ENCODE assay signal across 21 cellular contexts in genomic region chr4:180455226-180455625, GRCh38.
DNase-seq lines count a peak whose midpoint lies in the region; ATAC-seq, FAIRE-seq and TF ChIP-seq lines count a peak whose summit lies in the region.
"Had no signal": no experiment of that assay in that cellular context is flagged by ENCODE, and none has a peak within 500 bp of the region (broad histone marks: within the 10 kb centered on the region; RNA-seq: fewer than 3 reads in every experiment).

No MANE protein-coding gene starts in this region.

- no peak for ATAC-seq in HG03439 (IDR thresholded peaks at IDR 0.05; ENCODE audit: unreplicated experiment)
- ATAC-seq: effector memory CD8-positive, alpha-beta T cell; lower lobe of right lung had no signal

- 48% methylated on average over 3 of the region's 3 CpGs for WGBS in hepatocyte (ENCODE audit: low lambda C conversion rate, missing lambda C conversion rate)

- no peaks in the 10 kb centered on the region for H3K27me3 ChIP-seq in hepatocyte
- H3K27me3 ChIP-seq: adrenal gland, colonic mucosa, esophagus muscularis mucosa, sigmoid colon had no signal

- no peak overlapping the region for H3K4me3 Mint-ChIP-seq in type B pancreatic cell
- H3K4me3 Mint-ChIP-seq: activated T-cell treated with anti-CD3 and anti-CD28 coated beads, Interleukin-2, amount 50 U/mL, for 24 hours; CD14-positive monocyte; effector memory CD8-positive, alpha-beta T cell; neural crest cell; stimulated activated naive CD8-positive, alpha-beta T cell treated with anti-CD3 and anti-CD28 coated beads, Interleukin-15, Interleukin-2, amounts not matched to agents 100 ng/mL and 50 ng/mL, for 24 hours had no signal

- no peaks in the 10 kb centered on the region for H3K9me3 Mint-ChIP-seq in type B pancreatic cell
- H3K9me3 Mint-ChIP-seq: neural crest cell; stimulated activated naive CD8-positive, alpha-beta T cell treated with anti-CD3 and anti-CD28 coated beads, Interleukin-15, Interleukin-2, amounts not matched to agents 100 ng/mL and 50 ng/mL, for 24 hours had no signal

- no peaks in the 10 kb centered on the region for H4K20me1 ChIP-seq in hepatocyte (ENCODE audit: insufficient read depth, poor library complexity, severe bottlenecking)

- H3K9me3 ChIP-seq in hepatocyte (ENCODE audit: low read depth), result no peaks in the 10 kb centered on the region
- H3K9me3 ChIP-seq: adrenal gland, colonic mucosa, esophagus muscularis mucosa, lower lobe of right lung, sigmoid colon had no signal

- H3K4me2 ChIP-seq in hepatocyte, result no peak overlapping the region

- DNase-seq in NCI-H1417 (lab: John Stamatoyannopoulos, UW) (peak in 2 of 3 experiments; percentile 68 to 92), NCI-H526 (lab: John Stamatoyannopoulos, UW) (peak; percentile 79 to 88), hepatocyte (ENCODE audit: low spot score) (peak; percentile 32), type B pancreatic cell (ENCODE audit: extremely low spot score, unreplicated experiment) (no peak), anterior cingulate cortex (lab: John Stamatoyannopoulos, UW) (no peak), GM12891 (ENCODE audit: insufficient read length, low spot score) (no peak)
- DNase-seq: activated CD8-positive, alpha-beta memory T cell treated with anti-CD3 and anti-CD28 coated beads for 24 hours; activated gamma-delta T cell treated with Interleukin-2 at 50 U/mL for 16 hours; activated T-cell treated with anti-CD3 and anti-CD28 coated beads, Interleukin-2, amount 50 U/mL, for 24 hours; adrenal gland; colonic mucosa; effector memory CD8-positive, alpha-beta T cell; Karpas-422; kidney; lower lobe of right lung; sigmoid colon had no signal

- no peaks in the 10 kb centered on the region for H3K36me3 Mint-ChIP-seq in type B pancreatic cell
- H3K36me3 Mint-ChIP-seq: CD14-positive monocyte had no signal

- no peaks in the 10 kb centered on the region for H3K27me3 Mint-ChIP-seq in type B pancreatic cell
- H3K27me3 Mint-ChIP-seq: activated T-cell treated with anti-CD3 and anti-CD28 coated beads, Interleukin-2, amount 50 U/mL, for 24 hours; effector memory CD8-positive, alpha-beta T cell; stimulated activated naive CD8-positive, alpha-beta T cell treated with anti-CD3 and anti-CD28 coated beads, Interleukin-15, Interleukin-2, amounts not matched to agents 100 ng/mL and 50 ng/mL, for 24 hours had no signal

- TF ChIP-seq CTCF in hepatocyte (IDR thresholded peaks at IDR 0.05; ENCODE audit: poor library complexity) (no peak), type B pancreatic cell (conservative IDR thresholded peaks at IDR 0.05) (no peak)

- no peaks in the 10 kb centered on the region for H3K36me3 ChIP-seq in hepatocyte (replicated peaks; ENCODE audit: insufficient read depth, low read depth)
- H3K36me3 ChIP-seq: adrenal gland, colonic mucosa, esophagus muscularis mucosa, lower lobe of right lung, sigmoid colon had no signal

- no peak overlapping the region for H2AFZ ChIP-seq in hepatocyte

- H3K4me3 ChIP-seq in hepatocyte, result no peak overlapping the region
- H3K4me3 ChIP-seq: adrenal gland, colonic mucosa, esophagus muscularis mucosa, lower lobe of right lung, sigmoid colon had no signal

- peaks cover 23% of the 10 kb centered on the region for H3K4me1 Mint-ChIP-seq in type B pancreatic cell (ENCODE audit: unreplicated experiment)
- H3K4me1 Mint-ChIP-seq: CD14-positive monocyte, neural crest cell had no signal

- H3K9me2 ChIP-seq in hepatocyte (replicated peaks; ENCODE audit: insufficient read depth), result no peaks in the 10 kb centered on the region

- no peaks in the 10 kb centered on the region for H3K79me2 ChIP-seq in hepatocyte

- no peak for TF ChIP-seq POLR2A in GM12891 (IDR thresholded peaks at IDR 0.05; ENCODE audit: low read depth, low read length)

- FAIRE-seq in GM12891 (lab: Jason Lieb, UNC), result no peak
- FAIRE-seq: kidney had no signal

- H3K4me1 ChIP-seq in hepatocyte (ENCODE audit: insufficient read depth), result no peaks in the 10 kb centered on the region
- H3K4me1 ChIP-seq: adrenal gland, colonic mucosa, esophagus muscularis mucosa, lower lobe of right lung, sigmoid colon had no signal

- H3K27ac ChIP-seq in hepatocyte, result no peak overlapping the region
- H3K27ac ChIP-seq: adrenal gland, colonic mucosa, esophagus muscularis mucosa, lower lobe of right lung, sigmoid colon had no signal

- peak overlapping the region; percentile 20 for H3K27ac Mint-ChIP-seq in type B pancreatic cell
- H3K27ac Mint-ChIP-seq: activated T-cell treated with anti-CD3 and anti-CD28 coated beads, Interleukin-2, amount 50 U/mL, for 24 hours; CD14-positive monocyte; effector memory CD8-positive, alpha-beta T cell; stimulated activated naive CD8-positive, alpha-beta T cell treated with anti-CD3 and anti-CD28 coated beads, Interleukin-15, Interleukin-2, amounts not matched to agents 100 ng/mL and 50 ng/mL, for 24 hours had no signal

TF ChIP-seq in GM12891, 5 proteins besides CTCF, POLR2A, EP300 and RAD21:
- TF ChIP-seq POU2F2 (IDR thresholded peaks at IDR 0.05; ENCODE audit: low read depth, low read length), result no peak
- no peak for TF ChIP-seq TAF1 (IDR thresholded peaks at IDR 0.05; ENCODE audit: low read depth, low read length)
- no peak for TF ChIP-seq POLR2AphosphoS5 (IDR thresholded peaks at IDR 0.05; ENCODE audit: low read depth, low read length)
- no peak for TF ChIP-seq SPI1 (IDR thresholded peaks at IDR 0.05; ENCODE audit: low read depth, low read length)
- no peak for TF ChIP-seq PAX5 (IDR thresholded peaks at IDR 0.05; ENCODE audit: insufficient read depth, low read length, severe bottlenecking)
TF ChIP-seq in GM12891: peak in this region for 0.

Comparison
In these comparisons a context has a peak if more than half of its experiments do, and no peak if none do; other contexts are left out.
1. DNase-seq: peak in NCI-H1417 (2 of 3), NCI-H526 (2 of 2) and hepatocyte (single experiment); none in type B pancreatic cell (single experiment), anterior cingulate cortex (0 of 58) and GM12891 (single experiment).